ENCODE assay signal across 8 cellular contexts in the genomic region with DNA sequence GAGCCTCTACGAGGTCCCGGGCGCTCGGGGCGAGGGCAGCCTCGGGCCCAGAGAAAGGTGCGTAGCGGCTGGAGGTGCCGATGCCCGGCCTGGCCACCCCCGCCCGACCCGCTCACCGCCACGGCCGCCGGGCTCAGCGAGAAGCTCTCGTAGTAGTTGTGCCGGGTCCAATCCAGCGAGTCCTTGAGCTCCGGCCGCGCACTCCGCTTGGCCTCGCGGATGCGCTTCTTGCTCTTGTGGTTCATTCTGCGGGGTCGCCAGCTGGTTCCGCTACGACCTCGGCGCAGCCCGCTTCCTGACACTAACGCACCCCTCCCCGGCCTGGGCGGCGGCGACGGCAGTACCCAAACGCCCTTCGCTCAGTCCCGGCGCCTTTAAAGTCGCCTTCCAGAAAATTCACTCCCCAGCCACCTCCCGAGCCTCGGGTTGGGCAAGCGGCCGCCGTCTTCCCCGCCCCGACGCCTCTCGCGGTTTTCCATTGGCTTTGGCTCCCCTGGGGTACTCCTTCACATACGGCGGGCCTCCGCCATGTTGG. TPM values are rescaled to one million over a fixed set of nuclear protein-coding genes. Genes with fewer than 3 reads are reported as not detected.
A peak's percentile ranks its signal among the peaks of the same experiment; 100 is the strongest.
DNase-seq lines count a peak whose midpoint lies in the region; ATAC-seq, FAIRE-seq and TF ChIP-seq lines count a peak whose summit lies in the region.

TSS of gene JMJD6 (minus strand) at position 376 of the 535 bp plus-strand sequence. CDS start at position 245, 131 bp downstream.

- H3K27me3 ChIP-seq in breast epithelium (no peaks in the 10 kb centered on the region), skeletal muscle tissue (ENCODE audit: control insufficient read depth in 3 of 3, insufficient read depth in 3 of 3, low read length in 3 of 3) (no peaks in the 10 kb centered on the region)

- DNase-seq in A549 (ENCODE audit: low read depth in 1 of 2, low spot score in 1 of 2) (peak; percentile 98 to 99), NCI-H1694 (lab: John Stamatoyannopoulos, UW) (peak; percentile 85), breast epithelium (ENCODE audit: low spot score in 2 of 2) (peak; percentile 95 to 96), iPS-NIHi11 (ENCODE audit: low spot score) (peak; percentile 96)

- H3K4me3 ChIP-seq in A549 (peak within 1 kb of the TSS; percentile 97), breast epithelium (peak within 1 kb of the TSS; percentile 73 to 99 (median 94)), skeletal muscle tissue (ENCODE audit: low read length in 3 of 3) (peak within 1 kb of the TSS; percentile 87 to 95 (median 91))

- TF ChIP-seq RAD21 in A549 (conservative IDR thresholded peaks at IDR 0.05 in 1 of 2, IDR thresholded peaks at IDR 0.05 in 1 of 2), result no peak

- peaks cover 17% of the 10 kb centered on the region for H3K4me1 ChIP-seq in A549
- peaks cover 0 to 4% of the 10 kb centered on the region in 2 donors for H3K4me1 ChIP-seq in breast epithelium
- peaks cover 30 to 40% (median 38%) of the 10 kb centered on the region in 3 donors for H3K4me1 ChIP-seq in skeletal muscle tissue (ENCODE audit: control insufficient read depth in 3 of 3, insufficient read depth in 3 of 3, low read length in 3 of 3)

- POLR2A ChIA-PET in A549 (lab: Yijun Ruan, JAX), result interaction anchor here (0.6 to 3.8 kb wide), 6 partner anchors 10 to 314 kb away, joined by 3 to 12 read pairs (median 6); partner anchors contain the start of genes MFSD11, MXRA7 and SRSF2

- peak within 1 kb of the TSS; percentile 93 to 99 for H3K27ac ChIP-seq in A549
- peak within 1 kb of the TSS; percentile 99 to 100 for H3K27ac ChIP-seq in breast epithelium
- H3K27ac ChIP-seq in skeletal muscle tissue (ENCODE audit: low read depth, low read length), result peak within 1 kb of the TSS; percentile 97

- CTCF ChIA-PET in A549 (lab: Yijun Ruan, JAX), result interaction anchor here (0.6 to 26.0 kb wide), 8 partner anchors 9 to 342 kb away, joined by 3 to 456 read pairs (median 4); partner anchors contain the start of gene MXRA7

- no peak for FAIRE-seq in A549 (lab: Jason Lieb, UNC)

- ATAC-seq in A549, result peak; percentile 84 to 91
- ATAC-seq in GM18505 (IDR thresholded peaks at IDR 0.05; ENCODE audit: unreplicated experiment), result peak; percentile 56
- peak; percentile 69 for ATAC-seq in HG02938 (IDR thresholded peaks at IDR 0.05; ENCODE audit: unreplicated experiment)

- no peak for TF ChIP-seq CTCF in A549 (IDR thresholded peaks at IDR 0.05)
- no peak for TF ChIP-seq CTCF in breast epithelium (IDR thresholded peaks at IDR 0.05)

- under 1% methylated on average over 32 of the region's 59 CpGs for WGBS in A549 (ENCODE audit: missing lambda C conversion rate)

- TF ChIP-seq POLR2A in A549 (IDR thresholded peaks at IDR 0.05; ENCODE audit: low read length) (peak; percentile 90), GM18505 (IDR thresholded peaks at IDR 0.05; ENCODE audit: borderline replicate concordance, extremely low read depth, insufficient read depth, insufficient read length) (peak; percentile 78), breast epithelium (IDR thresholded peaks at IDR 0.05) (peak; percentile 59)

- intact Hi-C loops in T-helper 1 cell treated with Interleukin-12 subunit alpha and Interleukin-12 subunit beta and Interleukin-4 antibody, amounts not matched to agents 30 ng/mL and 1 ng/mL, for 36 hours (cut with micrococcal nuclease), result loop anchor here (1.0 to 5.0 kb wide), 12 partner anchors 10 to 949 kb away; partner anchors contain the start of genes MXRA7, SEC14L1, SRSF2 and UBE2O
- intact Hi-C loops in breast epithelium (cut with DNase I; ENCODE audit: low total_unique reads), result no loop called here

- no peak for TF ChIP-seq EP300 in A549 (IDR thresholded peaks at IDR 0.05)

- H3K4me2 ChIP-seq in A549, result peak within 1 kb of the TSS; percentile 90

- H3K9me3 ChIP-seq in A549 (no peaks in the 10 kb centered on the region), breast epithelium (no peaks in the 10 kb centered on the region), skeletal muscle tissue (ENCODE audit: control insufficient read depth in 3 of 3, low read length in 3 of 3) (no peaks in the 10 kb centered on the region)

- H3K36me3 ChIP-seq in breast epithelium, result no peaks in the 10 kb centered on the region
- H3K36me3 ChIP-seq in skeletal muscle tissue (ENCODE audit: control insufficient read depth in 3 of 3, insufficient read depth in 3 of 3, low read length in 3 of 3), result peaks cover 26 to 38% (median 29%) of the 10 kb centered on the region in 3 donors

- H3K9ac ChIP-seq in skeletal muscle tissue (ENCODE audit: low read depth in 1 of 3, low read length in 3 of 3), result peak within 1 kb of the TSS; percentile 93 to 99 (median 97)

TF ChIP-seq in A549, 52 proteins besides CTCF, POLR2A, EP300 and RAD21:
- TF ChIP-seq CEBPB (IDR thresholded peaks at IDR 0.05), result peak in 1 of 2 experiments; percentile 65; a peak in 1 of 4 replicates
- TF ChIP-seq HDAC2 (IDR thresholded peaks at IDR 0.05), result no peak
- TF ChIP-seq RARB (CRISPR knock-in tag; IDR thresholded peaks at IDR 0.05), result no peak
- TF ChIP-seq CHD2 (IDR thresholded peaks at IDR 0.05; ENCODE audit: low read length, partially characterized antibody), result peak; percentile 69
- TF ChIP-seq HES2 (IDR thresholded peaks at IDR 0.05), result no peak
- 0 out of 2 replicates have a peak, but pooled peaks have one; percentile 13 for TF ChIP-seq TFCP2L1 (CRISPR knock-in tag; IDR thresholded peaks at IDR 0.05)
- peak; percentile 62 for TF ChIP-seq PHF8 (IDR thresholded peaks at IDR 0.05; ENCODE audit: borderline replicate concordance, low read depth)
- 0 out of 5 replicates have a peak, but pooled peaks of 1 of the 2 experiments have one; percentile 4 for TF ChIP-seq JUN (IDR thresholded peaks at IDR 0.05)
- 0 out of 3 replicates have a peak, but pooled peaks have one; percentile 18 for TF ChIP-seq BCL3 (IDR thresholded peaks at IDR 0.05)
- TF ChIP-seq ESRRA (IDR thresholded peaks at IDR 0.05; ENCODE audit: borderline replicate concordance, low read length), result no peak
- TF ChIP-seq PBX3 (IDR thresholded peaks at IDR 0.05), result 0 out of 2 replicates have a peak, but pooled peaks have one; percentile 14
- peak; percentile 4; the same call in 1 of the 2 replicates for TF ChIP-seq MAZ (IDR thresholded peaks at IDR 0.05; ENCODE audit: borderline replicate concordance, low read depth, low read length)
TF ChIP-seq in A549: peak in this region for 8.

RNA-seq across cellular contexts. Expression of gene JMJD6, which starts in this region (rescaled TPM):
- polyA plus RNA-seq in A549 (2011; rRNA removed) (17.5 and 23.0 TPM in 2 replicates), A549 (2017; fragmentation: RNase III; extraction: RNeasy Plus Mini Kit Qiagen cat#74134 plus additional on column Dnase treatment) (44.5 to 55.3 TPM (median 53.3 TPM) in 3 replicates)
- polyA plus RNA-seq in A549 (2012; cell fraction: cytosol; rRNA removed), result 29.8 and 31.6 TPM in 2 replicates
- 38.6 and 43.7 TPM in 2 replicates for polyA plus RNA-seq in A549 (2012; cell fraction: nucleus; rRNA removed)
- 16.0 and 23.1 TPM in 2 replicates for polyA minus RNA-seq in A549 (2011; rRNA and poly(A)+ RNA removed)
- total RNA-seq in T-helper 1 cell treated with Interleukin-12 subunit alpha and Interleukin-12 subunit beta and Interleukin-4 antibody, amounts not matched to agents 30 ng/mL and 1 ng/mL, for 36 hours, result 69.6 and 73.4 TPM in 2 replicates
- total RNA-seq in breast epithelium (10 to 100 TPM; 13.1 to 34.1 (median 25.6) TPM), skeletal muscle tissue (6.8 TPM)

Comparison
In these comparisons a context has a peak if more than half of its experiments do, and no peak if none do; other contexts are left out.
1. Peak in every context shown above with its lines: DNase-seq, ATAC-seq, H3K4me3 ChIP-seq and H3K27ac ChIP-seq.